Comparison of ENCODE assay signal across 15 cellular contexts in the genomic region with DNA sequence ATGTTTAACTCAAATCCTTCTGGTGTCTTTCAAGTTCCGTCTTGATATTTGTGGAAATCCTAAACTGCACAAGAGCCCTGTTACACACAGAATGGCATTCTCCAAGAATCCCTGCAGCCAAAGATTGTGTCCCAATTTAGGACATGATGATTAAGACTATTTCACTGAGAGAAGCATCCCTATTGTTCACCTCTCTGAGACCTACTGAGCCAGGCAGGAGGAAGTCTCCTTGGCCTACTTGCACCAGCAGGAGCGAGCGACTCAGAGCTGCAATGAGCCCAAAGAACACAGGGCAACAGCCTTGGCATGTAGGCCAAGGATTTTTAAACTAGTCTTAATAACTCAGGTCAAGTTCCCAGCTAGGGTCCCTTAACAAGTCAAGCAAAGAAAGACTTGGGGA.
DNase-seq lines count a peak whose midpoint lies in the region; ATAC-seq, FAIRE-seq and TF ChIP-seq lines count a peak whose summit lies in the region.
"Had no signal": no experiment of that assay in that cellular context is flagged by ENCODE, and none has a peak within 500 bp of the region (broad histone marks: within the 10 kb centered on the region; RNA-seq: fewer than 3 reads in every experiment).

No MANE protein-coding gene starts in this region.

- in situ Hi-C loops in IMR-90 (cut with MboI; ENCODE audit: low sequenced_read_pairs): no loop called here

- no peak overlapping the region for H3K4ac ChIP-seq in IMR-90 (ENCODE audit: low read depth, low read length)

- peak overlapping the region; percentile 36; the same call in 1 of the 3 replicates for H2BK15ac ChIP-seq in IMR-90 (ENCODE audit: low read depth, low read length)

- no peak for TF ChIP-seq POLR2A in IMR-90 (IDR thresholded peaks at IDR 0.05; ENCODE audit: low read depth, low read length)

- no peak overlapping the region for H3K56ac ChIP-seq in IMR-90 (ENCODE audit: extremely low read depth, insufficient read depth, low read length)

- no peaks in the 10 kb centered on the region for H3K9me3 Mint-ChIP-seq in glutamatergic neuron (ENCODE audit: unreplicated experiment)

- H3K27me3 ChIP-seq in IMR-90 (ENCODE audit: control insufficient read depth, insufficient read depth, low read length) (no peaks in the 10 kb centered on the region), bronchial epithelial cell (ENCODE audit: control insufficient read depth, insufficient read depth, low read length) (no peaks in the 10 kb centered on the region), foreskin keratinocyte (no peaks in the 10 kb centered on the region)

- no peak overlapping the region for H3K4me2 ChIP-seq in IMR-90 (ENCODE audit: low read depth, low read length)
- H3K4me2 ChIP-seq: A549 had no signal

- no peaks in the 10 kb centered on the region for H3K9me1 ChIP-seq in IMR-90 (ENCODE audit: insufficient read depth, low read length)

- dilution Hi-C loops in IMR-90 (cut with HindIII; ENCODE audit: low sequenced_read_pairs, unreplicated experiment): no loop called here

- H2AFZ ChIP-seq in IMR-90 (replicated peaks; ENCODE audit: low read length, poor library complexity): no peak overlapping the region

- H3K36me3 Mint-ChIP-seq in glutamatergic neuron (ENCODE audit: unreplicated experiment): peaks cover 7% of the 10 kb centered on the region
- H3K36me3 Mint-ChIP-seq: CD14-positive monocyte; CD8-positive, alpha-beta T cell had no signal

- H3K14ac ChIP-seq in IMR-90 (replicated peaks; ENCODE audit: low read depth, low read length): peak overlapping the region; percentile 14; the same call in 1 of the 2 replicates

- H3K9ac ChIP-seq in IMR-90 (ENCODE audit: low read depth, low read length): no peak overlapping the region

- peaks cover 2% of the 10 kb centered on the region; the same call in 1 of the 2 replicates for H3K9me3 ChIP-seq in IMR-90 (ENCODE audit: control insufficient read depth, insufficient read depth, low read length)
- H3K9me3 ChIP-seq: A549 had no signal

- no peak overlapping the region for H2BK120ac ChIP-seq in IMR-90 (ENCODE audit: low read depth, low read length)

- H4K91ac ChIP-seq in IMR-90 (ENCODE audit: insufficient read depth, low read depth, low read length): no peak overlapping the region

- intact Hi-C loops in IMR-90 (cut with micrococcal nuclease): no loop called here

- ATAC-seq in IMR-90 (ENCODE audit: low read depth) (no peak), foreskin keratinocyte (peak; percentile 34), HG03460 (IDR thresholded peaks at IDR 0.05; ENCODE audit: unreplicated experiment) (no peak)
- ATAC-seq: A549; CD8-positive, alpha-beta T cell had no signal

- no peak for FAIRE-seq in bronchial epithelial cell (lab: Jason Lieb, UNC)
- FAIRE-seq: A549, GM12892 had no signal

- H3K4me1 Mint-ChIP-seq in glutamatergic neuron (ENCODE audit: low read depth, unreplicated experiment): peaks cover 3% of the 10 kb centered on the region
- H3K4me1 Mint-ChIP-seq: CD14-positive monocyte had no signal

- H3K4me3 Mint-ChIP-seq in glutamatergic neuron (ENCODE audit: unreplicated experiment): no peak overlapping the region
- H3K4me3 Mint-ChIP-seq: CD14-positive monocyte; CD8-positive, alpha-beta T cell had no signal

- no peak overlapping the region for H2AK9ac ChIP-seq in IMR-90 (replicated peaks; ENCODE audit: low read depth, low read length, poor library complexity)

- POLR2A ChIA-PET in IMR-90 (lab: Charles Lee; ENCODE audit: unreplicated experiment): no interaction called here

- H3K23ac ChIP-seq in IMR-90 (ENCODE audit: low read depth, low read length): no peak overlapping the region

- H2AK5ac ChIP-seq in IMR-90 (ENCODE audit: low read depth, low read length): peak overlapping the region; percentile 9; the same call in 1 of the 2 replicates

- H3K4me1 ChIP-seq in IMR-90 (ENCODE audit: control insufficient read depth, insufficient read depth, low read length) (peaks cover 2% of the 10 kb centered on the region; the same call in 1 of the 2 replicates), foreskin keratinocyte (peaks cover 16% of the 10 kb centered on the region)
- H3K4me1 ChIP-seq: A549 had no signal

- H3K4me3 ChIP-seq in IMR-90 (ENCODE audit: insufficient read depth, low read depth, low read length) (no peak overlapping the region), bronchial epithelial cell (ENCODE audit: low read depth, low read length) (no peak overlapping the region)
- H3K4me3 ChIP-seq: A549 had no signal

- H4K5ac ChIP-seq in IMR-90 (ENCODE audit: low read depth, low read length): no peak overlapping the region

- no peak overlapping the region for H3K27ac Mint-ChIP-seq in glutamatergic neuron (ENCODE audit: unreplicated experiment)
- H3K27ac Mint-ChIP-seq: CD14-positive monocyte; CD8-positive, alpha-beta T cell had no signal

- WGBS in IMR-90 (ENCODE audit: extremely low coverage in 2 of 2, insufficient read length in 1 of 2), 2 experiments: no CpG with 5 or more reads among the region's 3 CpGs

- no peak for TF ChIP-seq RAD21 in IMR-90 (IDR thresholded peaks at IDR 0.05; ENCODE audit: low read length)

- H3K27ac ChIP-seq in IMR-90 (ENCODE audit: insufficient read depth, low read length): no peak overlapping the region
- H3K27ac ChIP-seq in foreskin keratinocyte: no peak overlapping the region
- H3K27ac ChIP-seq: A549 had no signal

- H2BK5ac ChIP-seq in IMR-90 (ENCODE audit: low read depth, low read length, poor library complexity, severe bottlenecking): no peak overlapping the region

- H3K79me1 ChIP-seq in IMR-90 (ENCODE audit: low read depth in 1 of 2, low read length in 2 of 2): no peaks in the 10 kb centered on the region

- peaks cover 2% of the 10 kb centered on the region for H3K27me3 Mint-ChIP-seq in glutamatergic neuron (ENCODE audit: unreplicated experiment)

- no peak overlapping the region for H3K18ac ChIP-seq in IMR-90 (ENCODE audit: low read depth, low read length)

- no peaks in the 10 kb centered on the region for H4K20me1 ChIP-seq in IMR-90 (ENCODE audit: insufficient read depth, low read length)

- no peak overlapping the region for H2BK20ac ChIP-seq in IMR-90 (ENCODE audit: low read depth, low read length)

- H3K36me3 ChIP-seq in IMR-90 (ENCODE audit: control insufficient read depth, insufficient read depth, low read length) (no peaks in the 10 kb centered on the region), bronchial epithelial cell (ENCODE audit: control insufficient read depth, insufficient read depth, low read length) (no peaks in the 10 kb centered on the region)

- H4K8ac ChIP-seq in IMR-90 (ENCODE audit: low read depth in 2 of 2, low read length in 2 of 2): no peak overlapping the region

- no peak for DNase-seq in IMR-90
- peak; percentile 54 for DNase-seq in bronchial epithelial cell (ENCODE audit: low read depth)
- DNase-seq in foreskin keratinocyte: no peak
- no peak for DNase-seq in glutamatergic neuron
- no peak for DNase-seq in NCI-H2029 (lab: John Stamatoyannopoulos, UW)
- no peak for DNase-seq in activated CD4-positive, CD25-positive, alpha-beta regulatory T cell (lab: John Stamatoyannopoulos, UW)
- DNase-seq: CD8-positive, alpha-beta T cell; COR-L47; DND-41; GDM1; H7 had no signal

- CTCF ChIA-PET in IMR-90 (lab: Yijun Ruan, JAX): no interaction called here

- BruUV-seq in IMR-90 (replicated peaks; lab: Mats Ljungman, UMichigan): no TSS peak

- TF ChIP-seq CTCF in IMR-90 (conservative IDR thresholded peaks at IDR 0.05; ENCODE audit: low read depth, low read length) (no peak), bronchial epithelial cell (IDR thresholded peaks at IDR 0.05; ENCODE audit: insufficient read depth, low read length, severe bottlenecking) (no peak), foreskin keratinocyte (conservative IDR thresholded peaks at IDR 0.05) (no peak), glutamatergic neuron (IDR thresholded peaks at IDR 0.05; ENCODE audit: partially characterized antibody, unreplicated experiment) (no peak)

TF ChIP-seq in IMR-90, 13 proteins besides CTCF, POLR2A, EP300 and RAD21:
- TF ChIP-seq MAFK (IDR thresholded peaks at IDR 0.05; ENCODE audit: low read depth, low read length) (no peak), BHLHE40 (IDR thresholded peaks at IDR 0.05; ENCODE audit: low read depth, low read length) (no peak), NFE2L2 (IDR thresholded peaks at IDR 0.05; ENCODE audit: low read depth, low read length) (no peak), SMC3 (IDR thresholded peaks at IDR 0.05; ENCODE audit: low read depth, low read length) (no peak), FOS (IDR thresholded peaks at IDR 0.05; ENCODE audit: low read depth, low read length) (no peak), RCOR1 (IDR thresholded peaks at IDR 0.05; ENCODE audit: insufficient replicate concordance, low read length) (no peak), CEBPB (IDR thresholded peaks at IDR 0.05; ENCODE audit: low read depth, low read length) (no peak), MXI1 (IDR thresholded peaks at IDR 0.05; ENCODE audit: borderline replicate concordance, low read depth, low read length) (no peak), RFX5 (IDR thresholded peaks at IDR 0.05; ENCODE audit: low read depth, low read length) (no peak)
- TF ChIP-seq, protein P1, sequence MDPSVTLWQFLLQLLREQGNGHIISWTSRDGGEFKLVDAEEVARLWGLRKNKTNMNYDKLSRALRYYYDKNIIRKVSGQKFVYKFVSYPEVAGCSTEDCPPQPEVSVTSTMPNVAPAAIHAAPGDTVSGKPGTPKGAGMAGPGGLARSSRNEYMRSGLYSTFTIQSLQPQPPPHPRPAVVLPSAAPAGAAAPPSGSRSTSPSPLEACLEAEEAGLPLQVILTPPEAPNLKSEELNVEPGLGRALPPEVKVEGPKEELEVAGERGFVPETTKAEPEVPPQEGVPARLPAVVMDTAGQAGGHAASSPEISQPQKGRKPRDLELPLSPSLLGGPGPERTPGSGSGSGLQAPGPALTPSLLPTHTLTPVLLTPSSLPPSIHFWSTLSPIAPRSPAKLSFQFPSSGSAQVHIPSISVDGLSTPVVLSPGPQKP (IDR thresholded peaks at IDR 0.05; ENCODE audit: borderline replicate concordance, low read depth, low read length): no peak
- TF ChIP-seq, protein P2, sequence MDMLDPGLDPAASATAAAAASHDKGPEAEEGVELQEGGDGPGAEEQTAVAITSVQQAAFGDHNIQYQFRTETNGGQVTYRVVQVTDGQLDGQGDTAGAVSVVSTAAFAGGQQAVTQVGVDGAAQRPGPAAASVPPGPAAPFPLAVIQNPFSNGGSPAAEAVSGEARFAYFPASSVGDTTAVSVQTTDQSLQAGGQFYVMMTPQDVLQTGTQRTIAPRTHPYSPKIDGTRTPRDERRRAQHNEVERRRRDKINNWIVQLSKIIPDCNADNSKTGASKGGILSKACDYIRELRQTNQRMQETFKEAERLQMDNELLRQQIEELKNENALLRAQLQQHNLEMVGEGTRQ (IDR thresholded peaks at IDR 0.05; ENCODE audit: low read depth, low read length): no peak
